24 cellular contexts compared by ENCODE assay signal in the genomic region with DNA sequence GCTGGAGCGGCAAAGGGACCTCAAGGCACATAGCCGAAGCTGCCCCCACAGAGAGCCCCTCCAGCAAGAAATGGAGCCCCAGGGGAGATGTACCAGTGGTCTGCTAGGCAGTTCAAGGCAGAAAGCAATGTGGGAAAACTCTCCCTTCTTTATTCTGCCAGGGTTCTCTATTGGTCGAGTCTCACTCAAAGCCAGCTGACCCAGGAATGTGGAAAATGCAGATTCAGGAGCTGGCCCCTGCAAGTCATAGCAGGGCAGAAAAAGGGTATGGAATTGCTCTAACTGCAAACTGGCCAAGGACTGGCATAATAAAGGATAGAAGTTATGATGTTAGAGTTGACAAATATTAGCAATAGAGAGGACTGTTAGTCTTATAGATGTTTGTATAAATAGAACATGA. TPM values are rescaled to one million over a fixed set of nuclear protein-coding genes. Genes with fewer than 3 reads are reported as not detected.
"Had no signal": no experiment of that assay in that cellular context is flagged by ENCODE, and none has a peak within 500 bp of the region (broad histone marks: within the 10 kb centered on the region; RNA-seq: fewer than 3 reads in every experiment).

No MANE protein-coding gene starts in this region.

- H3K4me3 ChIP-seq: breast epithelium, right atrium auricular region, spleen, tibial nerve had no signal

- H3K9me3 Mint-ChIP-seq: activated B cell treated with CpG ODN at 0.5 μM for 24 hours; activated CD8-positive, alpha-beta T cell treated with anti-CD3 and anti-CD28 coated beads for 36 hours; activated naive CD4-positive, alpha-beta T cell treated with anti-CD3 and anti-CD28 coated beads, Interleukin-2, amount 50 U/mL, for 72 hours; activated T-helper 2 cell treated with anti-CD3 and anti-CD28 coated beads, Interferon-gamma antibody, Interleukin-2, Interleukin-4, amounts not matched to agents 10 μg/mL and 5 μg/mL and 100 μg/mL, durations not matched to agents 14 hours and 24 hours and 36 hours; natural killer cell had no signal

- H3K4me1 ChIP-seq: breast epithelium had no signal

- H3K36me3 ChIP-seq: breast epithelium, right atrium auricular region, spleen, tibial nerve had no signal

- H3K36me3 Mint-ChIP-seq: activated naive CD4-positive, alpha-beta T cell treated with anti-CD3 and anti-CD28 coated beads, Interleukin-2, amount 50 U/mL, for 72 hours; natural killer cell had no signal

- H3K27ac ChIP-seq: breast epithelium, right atrium auricular region, spleen, tibial nerve had no signal

- H3K27me3 ChIP-seq: breast epithelium, right atrium auricular region, tibial nerve had no signal

- H3K4me3 Mint-ChIP-seq: activated B cell treated with CpG ODN at 0.5 μM for 24 hours; activated CD8-positive, alpha-beta T cell treated with anti-CD3 and anti-CD28 coated beads for 36 hours; natural killer cell had no signal

- H3K27ac Mint-ChIP-seq: activated B cell treated with CpG ODN at 0.5 μM for 24 hours; activated CD8-positive, alpha-beta T cell treated with anti-CD3 and anti-CD28 coated beads for 36 hours; activated naive CD4-positive, alpha-beta T cell treated with anti-CD3 and anti-CD28 coated beads, Interleukin-2, amount 50 U/mL, for 72 hours; activated T-helper 2 cell treated with anti-CD3 and anti-CD28 coated beads, Interferon-gamma antibody, Interleukin-2, Interleukin-4, amounts not matched to agents 10 μg/mL and 5 μg/mL and 100 μg/mL, durations not matched to agents 14 hours and 24 hours and 36 hours; natural killer cell had no signal

- ATAC-seq: activated CD8-positive, alpha-beta T cell treated with anti-CD3 and anti-CD28 coated beads for 36 hours; activated naive CD4-positive, alpha-beta T cell treated with anti-CD3 and anti-CD28 coated beads, Interleukin-2, amount 50 U/mL, for 72 hours; esophagus mucosa; left ventricle myocardium superior; natural killer cell had no signal

- DNase-seq: activated B cell treated with CpG ODN at 0.5 μM for 24 hours; activated CD4-positive, alpha-beta T cell treated with anti-CD3 and anti-CD28 coated beads, Interleukin-2, amount 50 U/mL, for 1 hour; activated CD8-positive, alpha-beta T cell treated with anti-CD3 and anti-CD28 coated beads for 36 hours; activated T-cell treated with anti-CD3 and anti-CD28 coated beads, Interleukin-2, amount 50 U/mL, for 48 hours; central memory CD4-positive, alpha-beta T cell; foreskin fibroblast; head of caudate nucleus; hypothalamus; left ventricle myocardium superior; mammary epithelial cell; midbrain; natural killer cell; spleen; stimulated activated naive CD4-positive, alpha-beta T cell treated with Interleukin-2 at 50 U/mL for 16 hours; T-helper 1 cell had no signal

- H3K9me3 ChIP-seq: breast epithelium, right atrium auricular region, tibial nerve had no signal

RNA-seq across cellular contexts. Expression of a gene that starts 4.0 kb away (rescaled TPM):
- total RNA-seq: activated B cell treated with CpG ODN at 0.5 μM for 24 hours; activated CD8-positive, alpha-beta T cell treated with anti-CD3 and anti-CD28 coated beads for 36 hours; activated naive CD4-positive, alpha-beta T cell treated with anti-CD3 and anti-CD28 coated beads, Interleukin-2, amount 50 U/mL, for 72 hours; activated T-helper 2 cell treated with anti-CD3 and anti-CD28 coated beads, Interferon-gamma antibody, Interleukin-2, Interleukin-4, amounts not matched to agents 10 μg/mL and 5 μg/mL and 100 μg/mL, durations not matched to agents 14 hours and 24 hours and 36 hours; breast epithelium; esophagus mucosa; left ventricle myocardium superior; mammary epithelial cell; natural killer cell; omental fat pad; pulmonary artery endothelial cell; right atrium auricular region; spleen; tibial nerve; ureter had no signal
- polyA plus RNA-seq: mammary epithelial cell, spleen had no signal
